In the genomic region with DNA sequence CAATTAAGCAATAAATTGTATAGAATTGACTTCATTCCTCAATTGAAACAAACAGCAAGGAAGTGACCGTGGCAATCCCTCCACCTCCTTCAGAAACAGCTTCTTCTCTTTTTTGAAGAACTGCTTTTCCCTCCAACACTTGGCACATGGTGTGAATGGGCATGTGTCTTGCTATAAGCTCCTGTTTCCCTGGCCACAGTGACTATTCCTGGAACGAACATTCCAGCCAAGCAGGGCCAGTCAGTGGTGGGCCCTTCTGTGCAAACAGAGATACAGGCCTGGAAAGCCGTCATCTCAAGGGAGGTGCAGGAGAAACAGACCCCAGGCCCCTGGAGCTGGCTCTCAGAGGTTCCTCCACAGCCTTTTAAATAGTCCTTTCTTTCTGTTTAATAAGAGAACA, we compare ENCODE assay signal across 22 cellular contexts.
"Had no signal": no experiment of that assay in that cellular context is flagged by ENCODE, and none has a peak within 500 bp of the region (broad histone marks: within the 10 kb centered on the region; RNA-seq: fewer than 3 reads in every experiment).

No MANE protein-coding gene starts in this region.

- ATAC-seq: Panc1, PC-3 had no signal

- H3K27me3 ChIP-seq: SJSA1 had no signal

- H3K4me3 ChIP-seq: SJSA1, SK-N-MC had no signal

- DNase-seq: Kasumi-1, KG1, MV-4-11, NCI-H1048, NCI-H1105, NCI-H1417 treated with DMSO at 0.1 percent for 48 hours, NCI-H146, NCI-H1694 treated with DMSO at 0.1 percent for 48 hours, NCI-H1930, NCI-H2081, NCI-H2107, NCI-H2227 treated with DMSO at 0.1 percent for 48 hours, NCI-H524, NCI-H526 treated with DMSO at 0.1 percent for 48 hours, NCI-H748 treated with DMSO at 0.1 percent for 48 hours, PC-3, SIG-M5 had no signal

- H3K27ac ChIP-seq: HL-60, RWPE1, SJSA1, SK-N-MC had no signal

- H3K9me3 ChIP-seq: SJSA1 had no signal
